Comparison of ENCODE assay signal across 16 cellular contexts in genomic region chr10:94314913-94315545, GRCh38. TPM values are rescaled to one million over a fixed set of nuclear protein-coding genes. Genes with fewer than 3 reads are reported as not detected.
A peak's percentile ranks its signal among the peaks of the same experiment; 100 is the strongest.
DNase-seq lines count a peak whose midpoint lies in the region; ATAC-seq and TF ChIP-seq lines count a peak whose summit lies in the region.
"Had no signal": no experiment of that assay in that cellular context is flagged by ENCODE, and none has a peak within 500 bp of the region (broad histone marks: within the 10 kb centered on the region; RNA-seq: fewer than 3 reads in every experiment).

No MANE protein-coding gene starts in this region.

- intact Hi-C loops in IMR-90 (cut with micrococcal nuclease) (loop anchor here (10.0 kb wide), 1 partner anchor 320 kb away; the partner anchor contains the start of gene PLCE1), MCF 10A (cut with micrococcal nuclease) (loop anchor here (5.0 kb wide), 1 partner anchor 33 kb away; no protein-coding TSS in a partner anchor)

- DNase-seq in AG10803 (ENCODE audit: low read depth) (peak; percentile 88), IMR-90 (peak; percentile 43), ecto neural progenitor cell (ENCODE audit: low spot score) (peak; percentile 46), mesenchymal stem cell (peak; percentile 24), MCF 10A (ENCODE audit: unreplicated experiment) (no peak), dedifferentiated amniotic fluid mesenchymal stem cell (ENCODE audit: extremely low spot score) (no peak)
- DNase-seq: activated CD8-positive, alpha-beta memory T cell treated with anti-CD3 and anti-CD28 coated beads for 24 hours; activated naive CD4-positive, alpha-beta T cell treated with anti-CD3 and anti-CD28 coated beads, Interleukin-2, amount 50 U/mL, for 16 hours; kidney; MM.1S; naive thymus-derived CD8-positive, alpha-beta T cell; NCI-H226; substantia nigra had no signal

- H3K27ac ChIP-seq in IMR-90 (ENCODE audit: insufficient read depth, low read length): no peak overlapping the region
- no peak overlapping the region for H3K27ac ChIP-seq in mesenchymal stem cell (ENCODE audit: low read length, poor library complexity, severe bottlenecking)

- CTCF ChIA-PET in IMR-90 (lab: Yijun Ruan, JAX): interaction anchor here (0.6 to 1.3 kb wide), 6 partner anchors 12 to 239 kb away, joined by 3 to 4 read pairs (median 3); no protein-coding TSS in a partner anchor
- CTCF ChIA-PET in MCF 10A (lab: Yijun Ruan, JAX): interaction anchor here (1.0 to 8.6 kb wide), 3 partner anchors 39 to 398 kb away, joined by 3 to 224 read pairs (median 5); no protein-coding TSS in a partner anchor

- H3K27ac Mint-ChIP-seq in MCF 10A (ENCODE audit: low read depth, unreplicated experiment): no peak overlapping the region
- H3K27ac Mint-ChIP-seq: naive thymus-derived CD8-positive, alpha-beta T cell; T-helper 2 cell treated with Interferon-gamma antibody and Interleukin-4, amounts not matched to agents 5 μg/mL and 100 μg/mL, for 36 hours had no signal

- no peaks in the 10 kb centered on the region for H3K27me3 Mint-ChIP-seq in MCF 10A (ENCODE audit: insufficient read depth, unreplicated experiment)

- no peak overlapping the region for H3K56ac ChIP-seq in IMR-90 (ENCODE audit: extremely low read depth, insufficient read depth, low read length)

- no peak overlapping the region for H2AK9ac ChIP-seq in IMR-90 (replicated peaks; ENCODE audit: low read depth, low read length, poor library complexity)

- no peaks in the 10 kb centered on the region for H3K27me3 ChIP-seq in IMR-90 (ENCODE audit: control insufficient read depth, insufficient read depth, low read length)
- H3K27me3 ChIP-seq in mesenchymal stem cell (ENCODE audit: control insufficient read depth in 1 of 2, insufficient read depth in 1 of 2, low read length in 2 of 2): no peaks in the 10 kb centered on the region

- H2BK15ac ChIP-seq in IMR-90 (ENCODE audit: low read depth, low read length) (no peak overlapping the region), mesenchymal stem cell (ENCODE audit: low read depth, poor library complexity, severe bottlenecking) (no peak overlapping the region)

- H3K9me3 Mint-ChIP-seq in MCF 10A (ENCODE audit: unreplicated experiment): no peaks in the 10 kb centered on the region
- H3K9me3 Mint-ChIP-seq: naive thymus-derived CD8-positive, alpha-beta T cell; T-helper 2 cell treated with Interferon-gamma antibody and Interleukin-4, amounts not matched to agents 5 μg/mL and 100 μg/mL, for 36 hours had no signal

- H3K18ac ChIP-seq in IMR-90 (ENCODE audit: low read depth, low read length) (no peak overlapping the region), mesenchymal stem cell (ENCODE audit: low read depth in 1 of 2, low read length in 2 of 2) (no peak overlapping the region)

- H3K4ac ChIP-seq in IMR-90 (ENCODE audit: low read depth, low read length): no peak overlapping the region
- H3K4ac ChIP-seq in mesenchymal stem cell (ENCODE audit: low read depth in 1 of 2, low read length in 2 of 2): no peak overlapping the region

- H3K14ac ChIP-seq in IMR-90 (replicated peaks; ENCODE audit: low read depth, low read length) (no peak overlapping the region), mesenchymal stem cell (ENCODE audit: low read length in 2 of 2) (no peak overlapping the region)

- H4K91ac ChIP-seq in IMR-90 (ENCODE audit: insufficient read depth, low read depth, low read length): no peak overlapping the region
- H4K91ac ChIP-seq in mesenchymal stem cell (ENCODE audit: low read length): no peak overlapping the region

- H2AK5ac ChIP-seq in IMR-90 (ENCODE audit: low read depth, low read length) (no peak overlapping the region), mesenchymal stem cell (ENCODE audit: low read length, severe bottlenecking) (no peak overlapping the region)

- no peaks in the 10 kb centered on the region for H3K4me1 Mint-ChIP-seq in MCF 10A (ENCODE audit: insufficient read depth, unreplicated experiment)
- H3K4me1 Mint-ChIP-seq: naive thymus-derived CD8-positive, alpha-beta T cell had no signal

- no peaks in the 10 kb centered on the region for H3K79me1 ChIP-seq in IMR-90 (ENCODE audit: low read depth in 1 of 2, low read length in 2 of 2)
- no peaks in the 10 kb centered on the region for H3K79me1 ChIP-seq in mesenchymal stem cell (replicated peaks; ENCODE audit: low read length, poor library complexity, severe bottlenecking)

- H3K9me3 ChIP-seq in IMR-90 (ENCODE audit: control insufficient read depth, insufficient read depth, low read length) (no peaks in the 10 kb centered on the region), mesenchymal stem cell (ENCODE audit: control insufficient read depth, low read length) (no peaks in the 10 kb centered on the region)

- H3K9ac ChIP-seq in IMR-90 (ENCODE audit: low read depth, low read length): no peak overlapping the region
- no peak overlapping the region for H3K9ac ChIP-seq in mesenchymal stem cell (ENCODE audit: low read length)

- in situ Hi-C loops in IMR-90 (cut with MboI; ENCODE audit: low sequenced_read_pairs): loop anchor here (5.0 kb wide), 1 partner anchor 243 kb away; no protein-coding TSS in a partner anchor

- no peak for TF ChIP-seq RAD21 in IMR-90 (IDR thresholded peaks at IDR 0.05; ENCODE audit: low read length)

- TF ChIP-seq POLR2A in IMR-90 (IDR thresholded peaks at IDR 0.05; ENCODE audit: low read depth, low read length): no peak

- H2AFZ ChIP-seq in IMR-90 (replicated peaks; ENCODE audit: low read length, poor library complexity) (no peak overlapping the region), mesenchymal stem cell (ENCODE audit: low read depth, low read length) (no peak overlapping the region)

- H4K5ac ChIP-seq in IMR-90 (ENCODE audit: low read depth, low read length): no peak overlapping the region

- H2BK120ac ChIP-seq in IMR-90 (ENCODE audit: low read depth, low read length) (no peak overlapping the region), mesenchymal stem cell (ENCODE audit: low read depth, low read length) (no peak overlapping the region)

- H4K8ac ChIP-seq in IMR-90 (ENCODE audit: low read depth in 2 of 2, low read length in 2 of 2) (no peak overlapping the region), mesenchymal stem cell (ENCODE audit: low read length) (no peak overlapping the region)

- 0 out of 2 replicates have a peak, but pooled peaks have one; percentile 25 for ATAC-seq in IMR-90 (ENCODE audit: low read depth)
- no peak for ATAC-seq in HG03045 (IDR thresholded peaks at IDR 0.05; ENCODE audit: unreplicated experiment)
- no peak for ATAC-seq in HG03460 (IDR thresholded peaks at IDR 0.05; ENCODE audit: unreplicated experiment)
- ATAC-seq: naive thymus-derived CD8-positive, alpha-beta T cell had no signal

- H3K4me2 ChIP-seq in IMR-90 (ENCODE audit: low read depth, low read length) (no peak overlapping the region), mesenchymal stem cell (ENCODE audit: low read length, poor library complexity, severe bottlenecking) (no peak overlapping the region)

- H3K36me3 ChIP-seq in IMR-90 (ENCODE audit: control insufficient read depth, insufficient read depth, low read length) (no peaks in the 10 kb centered on the region), mesenchymal stem cell (ENCODE audit: control insufficient read depth in 1 of 2, insufficient read depth in 2 of 2, low read depth in 1 of 2, low read length in 2 of 2) (peaks cover 0 to 3% of the 10 kb centered on the region in 2 experiments)

- H3K4me3 Mint-ChIP-seq in MCF 10A (ENCODE audit: unreplicated experiment): no peak overlapping the region
- H3K4me3 Mint-ChIP-seq: naive thymus-derived CD8-positive, alpha-beta T cell; T-helper 2 cell treated with Interferon-gamma antibody and Interleukin-4, amounts not matched to agents 5 μg/mL and 100 μg/mL, for 36 hours had no signal

- H3K4me3 ChIP-seq in AG10803 (ENCODE audit: low read length) (no peak overlapping the region), IMR-90 (ENCODE audit: insufficient read depth, low read depth, low read length) (no peak overlapping the region), mesenchymal stem cell (ENCODE audit: insufficient read depth in 1 of 2, low read depth in 1 of 2, low read length in 2 of 2) (no peak overlapping the region)

- no TSS peak for BruUV-seq in IMR-90 (replicated peaks; lab: Mats Ljungman, UMichigan)
- no TSS peak for BruUV-seq in MCF 10A (replicated peaks; lab: Mats Ljungman, UMichigan)

- dilution Hi-C loops in IMR-90 (cut with HindIII; ENCODE audit: low sequenced_read_pairs, unreplicated experiment): no loop called here

- POLR2A ChIA-PET in IMR-90 (lab: Charles Lee; ENCODE audit: unreplicated experiment) (no interaction called here), MCF 10A (lab: Yijun Ruan, JAX) (interaction anchor here (0.7 kb wide), 1 partner anchor 272 kb away, joined by 4 read pairs; no protein-coding TSS in a partner anchor)

- TF ChIP-seq CTCF in AG10803 (conservative IDR thresholded peaks at IDR 0.05; ENCODE audit: low read length) (peak; percentile 17; the same call in 1 of the 2 replicates), IMR-90 (conservative IDR thresholded peaks at IDR 0.05; ENCODE audit: low read depth, low read length) (no peak), MCF 10A (IDR thresholded peaks at IDR 0.05; ENCODE audit: unreplicated experiment) (no peak)

- H3K36me3 Mint-ChIP-seq in MCF 10A (ENCODE audit: insufficient read depth, unreplicated experiment): peaks cover 4% of the 10 kb centered on the region
- H3K36me3 Mint-ChIP-seq: naive thymus-derived CD8-positive, alpha-beta T cell had no signal

- peaks cover 2% of the 10 kb centered on the region; the same call in 1 of the 2 replicates for H3K9me1 ChIP-seq in IMR-90 (ENCODE audit: insufficient read depth, low read length)

- no CpG with 5 or more reads among the region's 6 CpGs for WGBS in IMR-90 (ENCODE audit: extremely low coverage in 2 of 2, insufficient read length in 1 of 2), 2 experiments
- WGBS in mesenchymal stem cell: 96% methylated on average over 4 of the region's 6 CpGs

- no peaks in the 10 kb centered on the region for H4K20me1 ChIP-seq in IMR-90 (ENCODE audit: insufficient read depth, low read length)

- H2BK20ac ChIP-seq in IMR-90 (ENCODE audit: low read depth, low read length): no peak overlapping the region

- H2BK5ac ChIP-seq in IMR-90 (ENCODE audit: low read depth, low read length, poor library complexity, severe bottlenecking) (no peak overlapping the region), mesenchymal stem cell (ENCODE audit: low read depth, low read length, poor library complexity, severe bottlenecking) (no peak overlapping the region)

- peaks cover 2% of the 10 kb centered on the region; the same call in 1 of the 2 replicates for H3K4me1 ChIP-seq in IMR-90 (ENCODE audit: control insufficient read depth, insufficient read depth, low read length)
- no peaks in the 10 kb centered on the region for H3K4me1 ChIP-seq in mesenchymal stem cell (ENCODE audit: control insufficient read depth, insufficient read depth, low read depth, low read length)

- H3K23ac ChIP-seq in IMR-90 (ENCODE audit: low read depth, low read length) (no peak overlapping the region), mesenchymal stem cell (ENCODE audit: low read length in 2 of 2) (no peak overlapping the region)

- H2BK12ac ChIP-seq in mesenchymal stem cell (ENCODE audit: low read length in 2 of 2): no peak overlapping the region

RNA-seq across cellular contexts. Expression of gene NOC3L, which starts 47.7 kb away (rescaled TPM):
- total RNA-seq in IMR-90 (2012; rRNA removed) (26.5 and 40.5 TPM in 2 replicates), MCF 10A (2022) (24.9 and 39.0 TPM in 2 replicates)
- 8.6 and 11.9 TPM in 2 replicates for polyA plus RNA-seq in IMR-90 (2012; rRNA removed)
- polyA plus RNA-seq in IMR-90 (2012; cell fraction: cytosol; rRNA removed): 1.5 and 2.5 TPM in 2 replicates
- 2.5 and 18.8 TPM in 2 replicates for polyA plus RNA-seq in IMR-90 (2012; cell fraction: nucleus; rRNA removed; ENCODE audit: low replicate concordance)
- 9.3 TPM for polyA plus RNA-seq in mesenchymal stem cell (2013, experiment 1 of 2)
- polyA plus RNA-seq in mesenchymal stem cell (2013, experiment 2 of 2): 9.1 TPM

Comparison
In these comparisons a context has a peak if more than half of its experiments do, and no peak if none do; other contexts are left out.
1. DNase-seq: peak in AG10803 (single experiment), IMR-90 (single experiment), ecto neural progenitor cell (single experiment) and mesenchymal stem cell (single experiment); none in MCF 10A (single experiment) and dedifferentiated amniotic fluid mesenchymal stem cell (single experiment).